16 cellular contexts compared by ENCODE assay signal in genomic region chr13:64675256-64675892, GRCh38.
DNase-seq lines count a peak whose midpoint lies in the region; ATAC-seq and TF ChIP-seq lines count a peak whose summit lies in the region.
"Had no signal": no experiment of that assay in that cellular context is flagged by ENCODE, and none has a peak within 500 bp of the region (broad histone marks: within the 10 kb centered on the region; RNA-seq: fewer than 3 reads in every experiment).

No MANE protein-coding gene starts in this region.

- intact Hi-C loops in activated T-helper 1 cell treated with anti-CD3 and anti-CD28 coated beads, Interleukin-12 subunit alpha, Interleukin-12 subunit beta, Interleukin-2, Interleukin-4 antibody, amounts not matched to agents 30 ng/mL and 10 ng/mL and 1 ng/mL, durations not matched to agents 14 hours and 24 hours and 36 hours (cut with micrococcal nuclease), result no loop called here

- H3K4me3 Mint-ChIP-seq in HFFc6, result peak overlapping the region; percentile 42
- H3K4me3 Mint-ChIP-seq in activated T-helper 1 cell treated with anti-CD3 and anti-CD28 coated beads, Interleukin-12 subunit alpha, Interleukin-12 subunit beta, Interleukin-2, Interleukin-4 antibody, amounts not matched to agents 30 ng/mL and 10 ng/mL and 1 ng/mL, durations not matched to agents 14 hours and 24 hours and 36 hours, result no peak overlapping the region
- H3K4me3 Mint-ChIP-seq in CD8-positive, alpha-beta memory T cell, result no peak overlapping the region
- H3K4me3 Mint-ChIP-seq: central memory CD8-positive, alpha-beta T cell; naive B cell had no signal

- peak; percentile 91 for DNase-seq in HFFc6
- peak; percentile 40 for DNase-seq in SK-N-MC (ENCODE audit: low read depth, low spot score)
- peak; percentile 6 for DNase-seq in fibroblast of mammary gland (ENCODE audit: low read depth)
- no peak for DNase-seq in activated T-helper 1 cell treated with anti-CD3 and anti-CD28 coated beads, Interleukin-12 subunit alpha, Interleukin-12 subunit beta, Interleukin-2, Interleukin-4 antibody, amounts not matched to agents 30 ng/mL and 10 ng/mL and 1 ng/mL, durations not matched to agents 14 hours and 24 hours and 36 hours (ENCODE audit: low spot score)
- no peak for DNase-seq in CD8-positive, alpha-beta memory T cell
- DNase-seq in activated CD8-positive, alpha-beta memory T cell treated with anti-CD3 and anti-CD28 coated beads for 24 hours, result no peak
- DNase-seq: activated CD4-positive, alpha-beta T cell treated with anti-CD3 and anti-CD28 coated beads for 48 hours; kidney; naive B cell; NCI-H510A treated with DMSO at 0.1 percent for 48 hours; small intestine had no signal

- H3K27me3 Mint-ChIP-seq in HFFc6 (ENCODE audit: insufficient read depth), result no peaks in the 10 kb centered on the region
- H3K27me3 Mint-ChIP-seq in activated T-helper 1 cell treated with anti-CD3 and anti-CD28 coated beads, Interleukin-12 subunit alpha, Interleukin-12 subunit beta, Interleukin-2, Interleukin-4 antibody, amounts not matched to agents 30 ng/mL and 10 ng/mL and 1 ng/mL, durations not matched to agents 14 hours and 24 hours and 36 hours (ENCODE audit: insufficient read depth), result no peaks in the 10 kb centered on the region
- no peaks in the 10 kb centered on the region for H3K27me3 Mint-ChIP-seq in CD8-positive, alpha-beta memory T cell
- H3K27me3 Mint-ChIP-seq: central memory CD8-positive, alpha-beta T cell; naive B cell had no signal

- H3K36me3 Mint-ChIP-seq in HFFc6 (ENCODE audit: low read depth), result no peaks in the 10 kb centered on the region; the same call in 1 of the 2 replicates
- no peaks in the 10 kb centered on the region for H3K36me3 Mint-ChIP-seq in activated T-helper 1 cell treated with anti-CD3 and anti-CD28 coated beads, Interleukin-12 subunit alpha, Interleukin-12 subunit beta, Interleukin-2, Interleukin-4 antibody, amounts not matched to agents 30 ng/mL and 10 ng/mL and 1 ng/mL, durations not matched to agents 14 hours and 24 hours and 36 hours (ENCODE audit: low read depth)
- peaks cover 0 to 4% (median 0%) of the 10 kb centered on the region in 3 donors for H3K36me3 Mint-ChIP-seq in CD8-positive, alpha-beta memory T cell
- H3K36me3 Mint-ChIP-seq: naive B cell had no signal

- POLR2A ChIA-PET in CD8-positive, alpha-beta memory T cell (lab: Charles Lee), result no interaction called here

- peak overlapping the region; percentile 79 for H3K27ac Mint-ChIP-seq in HFFc6
- H3K27ac Mint-ChIP-seq in activated T-helper 1 cell treated with anti-CD3 and anti-CD28 coated beads, Interleukin-12 subunit alpha, Interleukin-12 subunit beta, Interleukin-2, Interleukin-4 antibody, amounts not matched to agents 30 ng/mL and 10 ng/mL and 1 ng/mL, durations not matched to agents 14 hours and 24 hours and 36 hours, result no peak overlapping the region
- H3K27ac Mint-ChIP-seq in CD8-positive, alpha-beta memory T cell, result no peak overlapping the region
- H3K27ac Mint-ChIP-seq: activated T-helper 2 cell treated with anti-CD3 and anti-CD28 coated beads, Interferon-gamma antibody, Interleukin-2, Interleukin-4, amounts not matched to agents 10 μg/mL and 5 μg/mL and 100 μg/mL, durations not matched to agents 14 hours and 24 hours and 36 hours; naive B cell had no signal

- H3K4me1 Mint-ChIP-seq in HFFc6 (ENCODE audit: low read depth), result peaks cover 39% of the 10 kb centered on the region
- H3K4me1 Mint-ChIP-seq in activated T-helper 1 cell treated with anti-CD3 and anti-CD28 coated beads, Interleukin-12 subunit alpha, Interleukin-12 subunit beta, Interleukin-2, Interleukin-4 antibody, amounts not matched to agents 30 ng/mL and 10 ng/mL and 1 ng/mL, durations not matched to agents 14 hours and 24 hours and 36 hours (ENCODE audit: low read depth), result no peaks in the 10 kb centered on the region
- H3K4me1 Mint-ChIP-seq in CD8-positive, alpha-beta memory T cell, result no peaks in the 10 kb centered on the region
- H3K4me1 Mint-ChIP-seq: central memory CD8-positive, alpha-beta T cell; naive B cell had no signal

- TF ChIP-seq CTCF in HFFc6 (IDR thresholded peaks at IDR 0.05) (no peak), fibroblast of mammary gland (conservative IDR thresholded peaks at IDR 0.05; ENCODE audit: control insufficient read depth, insufficient read depth, low read depth, low read length) (no peak)

- CTCF ChIA-PET in CD8-positive, alpha-beta memory T cell (lab: Charles Lee), result no interaction called here

- H3K9me3 Mint-ChIP-seq in HFFc6, result no peaks in the 10 kb centered on the region; the same call in 1 of the 2 replicates
- H3K9me3 Mint-ChIP-seq in activated T-helper 1 cell treated with anti-CD3 and anti-CD28 coated beads, Interleukin-12 subunit alpha, Interleukin-12 subunit beta, Interleukin-2, Interleukin-4 antibody, amounts not matched to agents 30 ng/mL and 10 ng/mL and 1 ng/mL, durations not matched to agents 14 hours and 24 hours and 36 hours, result peaks cover 8% of the 10 kb centered on the region
- peaks cover 10 to 38% (median 14%) of the 10 kb centered on the region in 5 donors for H3K9me3 Mint-ChIP-seq in CD8-positive, alpha-beta memory T cell

- H3K27me3 ChIP-seq in skeletal muscle satellite cell (ENCODE audit: control insufficient read depth, insufficient read depth, low read length), result no peaks in the 10 kb centered on the region
- no peaks in the 10 kb centered on the region for H3K27me3 ChIP-seq in CD8-positive, alpha-beta memory T cell (ENCODE audit: insufficient read depth, low read length, poor library complexity, severe bottlenecking)
- H3K27me3 ChIP-seq: esophagus muscularis mucosa had no signal

- H3K4me2 ChIP-seq in skeletal muscle satellite cell (ENCODE audit: low read length), result peak overlapping the region; percentile 67

- H3K4me1 ChIP-seq in skeletal muscle satellite cell (ENCODE audit: control insufficient read depth, insufficient read depth, low read length), result peaks cover 15% of the 10 kb centered on the region
- no peaks in the 10 kb centered on the region for H3K4me1 ChIP-seq in CD8-positive, alpha-beta memory T cell (ENCODE audit: insufficient read depth, low read length)
- H3K4me1 ChIP-seq: esophagus muscularis mucosa had no signal

- ATAC-seq in HG02973 (IDR thresholded peaks at IDR 0.05; ENCODE audit: unreplicated experiment), result no peak

- H3K9ac ChIP-seq in SK-N-MC (ENCODE audit: insufficient read length) (peak overlapping the region; percentile 63), skeletal muscle satellite cell (ENCODE audit: low read depth, low read length) (no peak overlapping the region)

- H3K4me3 ChIP-seq in SK-N-MC (peak overlapping the region; percentile 58), fibroblast of mammary gland (ENCODE audit: control insufficient read depth, low read depth, low read length) (no peak overlapping the region), skeletal muscle satellite cell (ENCODE audit: low read length) (peak overlapping the region; percentile 32)
- H3K4me3 ChIP-seq in CD8-positive, alpha-beta memory T cell (ENCODE audit: low read length), result no peak overlapping the region
- H3K4me3 ChIP-seq: esophagus muscularis mucosa had no signal

- H3K36me3 ChIP-seq in SK-N-MC (ENCODE audit: insufficient read depth, low read length) (no peaks in the 10 kb centered on the region), skeletal muscle satellite cell (ENCODE audit: insufficient read depth, low read length) (no peaks in the 10 kb centered on the region)
- no peaks in the 10 kb centered on the region for H3K36me3 ChIP-seq in CD8-positive, alpha-beta memory T cell (ENCODE audit: insufficient read depth, low read length)
- H3K36me3 ChIP-seq: esophagus muscularis mucosa had no signal

- H3K9me3 ChIP-seq in SK-N-MC (ENCODE audit: low read depth, low read length), result no peaks in the 10 kb centered on the region
- H3K9me3 ChIP-seq in skeletal muscle satellite cell (replicated peaks; ENCODE audit: low read length), result no peaks in the 10 kb centered on the region
- H3K9me3 ChIP-seq in CD8-positive, alpha-beta memory T cell (ENCODE audit: low read length), result peaks cover 3% of the 10 kb centered on the region
- H3K9me3 ChIP-seq: esophagus muscularis mucosa had no signal

- H3K27ac ChIP-seq in SK-N-MC, result peak overlapping the region; percentile 86
- no peak overlapping the region for H3K27ac ChIP-seq in CD8-positive, alpha-beta memory T cell (ENCODE audit: low read depth, low read length)
- H3K27ac ChIP-seq: esophagus muscularis mucosa had no signal

Comparison
In these comparisons a context has a peak if more than half of its experiments do, and no peak if none do; other contexts are left out.
1. DNase-seq: peak in HFFc6 (single experiment), SK-N-MC (single experiment) and fibroblast of mammary gland (single experiment); none in activated T-helper 1 cell treated with anti-CD3 and anti-CD28 coated beads, Interleukin-12 subunit alpha, Interleukin-12 subunit beta, Interleukin-2, Interleukin-4 antibody, amounts not matched to agents 30 ng/mL and 10 ng/mL and 1 ng/mL, durations not matched to agents 14 hours and 24 hours and 36 hours (single experiment), CD8-positive, alpha-beta memory T cell (0 of 5) and activated CD8-positive, alpha-beta memory T cell treated with anti-CD3 and anti-CD28 coated beads for 24 hours (single experiment).
2. H3K4me3 ChIP-seq: peak in SK-N-MC (single experiment) and skeletal muscle satellite cell (single experiment); none in fibroblast of mammary gland (single experiment) and CD8-positive, alpha-beta memory T cell (single experiment).